9 cellular contexts compared by ENCODE assay signal in the genomic region with DNA sequence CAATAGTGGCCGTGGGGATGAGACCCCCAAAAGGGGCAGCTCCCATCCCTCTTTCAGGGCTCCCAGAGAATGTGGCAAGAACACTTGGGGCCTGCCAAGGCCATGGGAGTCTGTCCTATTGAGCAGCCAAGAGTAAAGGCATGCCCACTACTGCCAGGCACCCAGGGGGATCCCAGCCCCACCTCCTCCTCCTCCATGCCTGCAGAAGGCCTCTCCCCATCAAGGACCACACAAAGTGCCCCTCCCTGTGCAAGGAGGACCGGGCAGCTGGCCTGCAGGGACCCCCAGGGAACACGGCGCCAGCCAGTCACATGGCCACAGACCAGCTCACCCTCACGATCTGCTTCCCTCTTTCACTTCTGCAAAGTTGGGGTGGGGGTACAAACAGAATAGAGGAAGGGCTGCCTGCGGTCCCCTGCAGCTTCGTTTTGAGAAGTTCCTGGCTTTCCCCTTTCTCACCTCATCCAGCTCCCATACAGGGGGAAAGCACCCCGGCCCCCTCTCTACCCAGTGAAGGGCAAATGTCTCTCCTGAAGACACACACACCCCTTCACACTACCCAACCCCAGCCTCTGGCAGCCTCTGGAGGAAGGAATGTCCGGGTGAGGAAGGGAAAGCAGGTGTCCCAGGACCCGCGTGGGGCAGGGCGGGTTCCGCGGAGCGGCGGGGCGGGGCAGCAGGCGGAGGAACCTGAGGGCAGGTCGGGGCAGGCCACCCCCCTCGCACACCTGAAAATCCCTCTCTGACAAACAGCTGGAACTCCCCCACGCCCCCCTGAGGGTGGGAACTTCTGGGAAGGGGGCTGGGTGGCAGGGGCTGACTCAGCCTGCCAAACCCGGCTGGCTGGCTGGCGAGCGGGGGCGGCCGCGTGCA. TPM values are rescaled to one million over a fixed set of nuclear protein-coding genes. Genes with fewer than 3 reads are reported as not detected.
DNase-seq lines count a peak whose midpoint lies in the region; ATAC-seq, FAIRE-seq and TF ChIP-seq lines count a peak whose summit lies in the region.
"Had no signal": no experiment of that assay in that cellular context is flagged by ENCODE, and none has a peak within 500 bp of the region (broad histone marks: within the 10 kb centered on the region; RNA-seq: fewer than 3 reads in every experiment).

No MANE protein-coding gene starts in this region.

- peak in 1 of 2 experiments; percentile 7; a peak in 1 of 4 replicates for TF ChIP-seq RAD21 in H1 (IDR thresholded peaks at IDR 0.05 in 1 of 2, conservative IDR thresholded peaks at IDR 0.05 in 1 of 2; ENCODE audit: low read depth in 2 of 2, low read length in 2 of 2)

- FAIRE-seq in H1 (lab: Jason Lieb, UNC): no peak
- FAIRE-seq: TTC549 had no signal

- peak overlapping the region; percentile 81; the same call in 1 of the 2 replicates for H2BK12ac ChIP-seq in H1 (ENCODE audit: low read depth, low read length)

- H3K4me2 ChIP-seq in H1 (ENCODE audit: insufficient read depth in 1 of 2, low read depth in 2 of 2, low read length in 2 of 2): peak overlapping the region; percentile 87 to 88

- peak overlapping the region; percentile 30 to 64 (median 48) for H3K4me3 ChIP-seq in H1 (ENCODE audit: extremely low read depth in 1 of 4, insufficient read depth in 2 of 4, low read depth in 3 of 4, low read length in 4 of 4)
- H3K4me3 ChIP-seq in mononuclear cell (ENCODE audit: low read length): peak overlapping the region; percentile 91

- H3K27ac ChIP-seq in H1 (ENCODE audit: low read depth, low read length): no peak overlapping the region

- peak overlapping the region; percentile 15 for H3K18ac ChIP-seq in H1 (ENCODE audit: extremely low read depth, low read length)

- H2BK5ac ChIP-seq in H1 (ENCODE audit: low read depth, low read length): no peak overlapping the region

- H4K91ac ChIP-seq in H1 (replicated peaks; ENCODE audit: insufficient read length, low read length): no peak overlapping the region

- no peaks in the 10 kb centered on the region; a peak in 1 of 4 replicates for H3K79me2 ChIP-seq in H1 (ENCODE audit: control insufficient read depth in 1 of 2, insufficient read depth in 2 of 2, low read length in 2 of 2)

- peak; percentile 3 for ATAC-seq in activated CD8-positive, alpha-beta T cell treated with anti-CD3 and anti-CD28 coated beads, Interleukin-2, amount 10 ng/mL, durations not matched to agents 7 days and 5 days

- no peak overlapping the region for H3K23ac ChIP-seq in H1 (ENCODE audit: insufficient read length)

- no peak for TF ChIP-seq EP300 in H1 (IDR thresholded peaks at IDR 0.05; ENCODE audit: borderline replicate concordance in 1 of 2, low read depth in 2 of 2, low read length in 2 of 2)

- peak overlapping the region; percentile 94 for H3K4me3 Mint-ChIP-seq in HFFc6
- peak overlapping the region; percentile 95 for H3K4me3 Mint-ChIP-seq in activated CD8-positive, alpha-beta T cell treated with anti-CD3 and anti-CD28 coated beads, Interleukin-2, amount 10 ng/mL, durations not matched to agents 7 days and 5 days

- H2BK20ac ChIP-seq in H1 (ENCODE audit: low read length): no peak overlapping the region

- peaks cover 5 to 16% of the 10 kb centered on the region in 2 experiments for H4K20me1 ChIP-seq in H1 (replicated peaks in 1 of 2; ENCODE audit: control insufficient read depth in 1 of 2, insufficient read depth in 2 of 2, low read length in 2 of 2)

- H3K9me3 Mint-ChIP-seq in HFFc6: no peaks in the 10 kb centered on the region
- H3K9me3 Mint-ChIP-seq in activated CD8-positive, alpha-beta T cell treated with anti-CD3 and anti-CD28 coated beads, Interleukin-2, amount 10 ng/mL, durations not matched to agents 7 days and 5 days (ENCODE audit: insufficient read depth): no peaks in the 10 kb centered on the region

- H3K27ac Mint-ChIP-seq in HFFc6: peak overlapping the region; percentile 88
- peak overlapping the region; percentile 86 for H3K27ac Mint-ChIP-seq in activated CD8-positive, alpha-beta T cell treated with anti-CD3 and anti-CD28 coated beads, Interleukin-2, amount 10 ng/mL, durations not matched to agents 7 days and 5 days

- CTCF ChIA-PET in activated CD8-positive, alpha-beta T cell treated with anti-CD3 and anti-CD28 coated beads, Interleukin-2, amount 10 ng/mL, durations not matched to agents 7 days and 5 days (lab: Charles Lee): interaction anchor here (1.0 to 9.7 kb wide), 8 partner anchors 9 to 54 kb away, joined by 3 to 118 read pairs (median 8); no protein-coding TSS in a partner anchor
- CTCF ChIA-PET in H1 (lab: Charles Lee; ENCODE audit: partially characterized antibody): interaction anchor here (0.5 to 21.5 kb wide), 15 partner anchors 10 to 204 kb away, joined by 3 to 299 read pairs (median 5); a partner anchor contains a TSS

- H2BK15ac ChIP-seq in H1 (ENCODE audit: low read length): no peak overlapping the region

- peaks cover 30% of the 10 kb centered on the region for H3K23me2 ChIP-seq in H1 (ENCODE audit: low read depth, low read length)

- POLR2A ChIA-PET in activated CD8-positive, alpha-beta T cell treated with anti-CD3 and anti-CD28 coated beads, Interleukin-2, amount 10 ng/mL, durations not matched to agents 7 days and 5 days (lab: Charles Lee): interaction anchor here (0.9 kb wide), 2 partner anchors 12 to 18 kb away, joined by 3 read pairs; a partner anchor contains a TSS
- POLR2A ChIA-PET in H1 (lab: Charles Lee; ENCODE audit: partially characterized antibody): interaction anchor here (1.3 to 2.6 kb wide), 4 partner anchors 8 to 25 kb away, joined by 4 to 9 read pairs (median 7); no protein-coding TSS in a partner anchor

- H3K27me3 ChIP-seq in H1 (replicated peaks in 1 of 4; ENCODE audit: control insufficient read depth in 3 of 4, extremely low read depth in 1 of 4, insufficient read depth in 3 of 4, low read length in 3 of 4) (peaks cover 2 to 17% (median 15%) of the 10 kb centered on the region in 4 experiments; a peak in 6 of 7 replicates), mononuclear cell (ENCODE audit: insufficient read depth, low read length) (no peaks in the 10 kb centered on the region)

- no peak overlapping the region for H4K5ac ChIP-seq in H1 (ENCODE audit: insufficient read length, low read depth, low read length)

- H3K79me1 ChIP-seq in H1 (ENCODE audit: low read depth, low read length): peaks cover 8% of the 10 kb centered on the region

- DNase-seq in EL (peak; percentile 66), HFFc6 (no peak), NCI-H526 treated with DMSO at 0.1 percent for 48 hours (lab: John Stamatoyannopoulos, UW) (peak; percentile 45), H1 (ENCODE audit: low read depth in 1 of 2, low spot score in 2 of 2) (no peak), HuH-7.5 (ENCODE audit: low spot score) (no peak)
- DNase-seq in activated CD8-positive, alpha-beta T cell treated with anti-CD3 and anti-CD28 coated beads, Interleukin-2, amount 10 ng/mL, durations not matched to agents 7 days and 5 days: peak; percentile 56
- peak; percentile 53 to 54 for DNase-seq in stimulated activated CD8-positive, alpha-beta memory T cell treated with anti-CD3 and anti-CD28 coated beads, Interleukin-7, amount 100 ng/mL, for 1 hour (ENCODE audit: low read depth in 2 of 2)

- peaks cover 8% of the 10 kb centered on the region; the same call in 1 of the 2 replicates for H3K36me3 Mint-ChIP-seq in HFFc6 (ENCODE audit: low read depth)
- H3K36me3 Mint-ChIP-seq in activated CD8-positive, alpha-beta T cell treated with anti-CD3 and anti-CD28 coated beads, Interleukin-2, amount 10 ng/mL, durations not matched to agents 7 days and 5 days (ENCODE audit: low read depth): peaks cover 49% of the 10 kb centered on the region

- no peak overlapping the region for H2BK120ac ChIP-seq in H1 (replicated peaks; ENCODE audit: low read depth, low read length)

- H3K4me1 ChIP-seq in H1 (replicated peaks in 1 of 4; ENCODE audit: control insufficient read depth in 3 of 4, insufficient read depth in 4 of 4, low read length in 3 of 4): peaks cover 0 to 34% (median 16%) of the 10 kb centered on the region in 4 experiments; a peak in 6 of 7 replicates
- H3K4me1 ChIP-seq in mononuclear cell (ENCODE audit: insufficient read depth, low read length): peaks cover 62% of the 10 kb centered on the region

- no peak for TF ChIP-seq POLR2A in H1 (IDR thresholded peaks at IDR 0.05; ENCODE audit: control extremely low read depth in 1 of 2, low read depth in 2 of 2, low read length in 2 of 2)

- H2AFZ ChIP-seq in H1 (ENCODE audit: low read length): no peak overlapping the region

- H2AK5ac ChIP-seq in H1 (ENCODE audit: low read depth, low read length): no peak overlapping the region

- 20% methylated on average over 14 of the region's 27 CpGs; no CpG with 5 or more reads in 1 of the 2 experiments for WGBS in H1 (ENCODE audit: extremely low coverage in 1 of 2, insufficient coverage in 1 of 2, insufficient read length in 1 of 2, insufficient replicate concordance in 2 of 2, low coverage in 1 of 2, low lambda C conversion rate in 2 of 2, missing lambda C conversion rate in 1 of 2), 2 experiments

- H3K36me3 ChIP-seq in H1 (ENCODE audit: control insufficient read depth in 2 of 4, insufficient read depth in 4 of 4, low read length in 3 of 4): peaks cover 0 to 6% (median 0%) of the 10 kb centered on the region in 4 experiments; a peak in 1 of 8 replicates

- no peak overlapping the region for H3K14ac ChIP-seq in H1 (ENCODE audit: insufficient read length)

- H3K9ac ChIP-seq in H1 (replicated peaks in 1 of 4; ENCODE audit: extremely low read depth in 1 of 4, low read depth in 3 of 4, low read length in 3 of 4): no peak overlapping the region

- peak; percentile 53 for TF ChIP-seq CTCF in HFFc6 (IDR thresholded peaks at IDR 0.05)
- TF ChIP-seq CTCF in H1 (IDR thresholded peaks at IDR 0.05; ENCODE audit: control extremely low read depth in 1 of 3, insufficient read depth in 1 of 3, low read depth in 1 of 3, low read length in 3 of 3): peak in 1 of 3 experiments; percentile 2; a peak in 1 of 4 replicates

- no peak overlapping the region for H4K8ac ChIP-seq in H1 (ENCODE audit: extremely low read depth, insufficient read depth, low read length)

- H3K9me3 ChIP-seq in H1 (ENCODE audit: insufficient read depth in 2 of 2, low read depth in 1 of 2, low read length in 1 of 2) (no peaks in the 10 kb centered on the region), mononuclear cell (ENCODE audit: low read depth, low read length) (no peaks in the 10 kb centered on the region)

- H3K27me3 Mint-ChIP-seq in HFFc6 (ENCODE audit: insufficient read depth): peaks cover 2% of the 10 kb centered on the region
- no peaks in the 10 kb centered on the region for H3K27me3 Mint-ChIP-seq in activated CD8-positive, alpha-beta T cell treated with anti-CD3 and anti-CD28 coated beads, Interleukin-2, amount 10 ng/mL, durations not matched to agents 7 days and 5 days (ENCODE audit: low read depth)

- H3K4ac ChIP-seq in H1 (replicated peaks; ENCODE audit: insufficient read length, low read depth, low read length): no peak overlapping the region

- no peak overlapping the region for H3K56ac ChIP-seq in H1 (replicated peaks; ENCODE audit: insufficient read length, low read depth, low read length)

- H3K4me1 Mint-ChIP-seq in HFFc6 (ENCODE audit: low read depth): peaks cover 56% of the 10 kb centered on the region
- peaks cover 55% of the 10 kb centered on the region for H3K4me1 Mint-ChIP-seq in activated CD8-positive, alpha-beta T cell treated with anti-CD3 and anti-CD28 coated beads, Interleukin-2, amount 10 ng/mL, durations not matched to agents 7 days and 5 days (ENCODE audit: low read depth)

RNA-seq across cellular contexts. Expression of a gene that starts 2.0 kb away (rescaled TPM):
- total RNA-seq in HFFc6 (2021; fragmentation: NEBNext Ultra II Directional; extraction: Animal tissue kit (Norgen Biotek cat#: 25700)): 10 to 100 TPM; 66.4 to 78.5 (median 68.7) TPM
- 100 to 1,000 TPM; 113 to 115 TPM for total RNA-seq in activated CD8-positive, alpha-beta T cell treated with anti-CD3 and anti-CD28 coated beads, Interleukin-2, amount 10 ng/mL, durations not matched to agents 7 days and 5 days
- total RNA-seq in H1 (2021; fragmentation: NEBNext Ultra II Directional; extraction: Animal tissue kit (Norgen Biotek cat#: 25700)): 13.1 and 14.1 TPM in 2 replicates
- 5.2 and 6.1 TPM in 2 replicates for polyA plus RNA-seq in H1 (2011; rRNA removed)
- polyA plus RNA-seq in H1 (2011; cell fraction: cytosol; rRNA removed): 6.2 TPM
- polyA plus RNA-seq in H1 (2011; cell fraction: nucleus; rRNA removed): 11.6 TPM
- 13.3 to 16.7 TPM (median 15.0 TPM) in 4 replicates for polyA plus RNA-seq in H1 (2012, experiment 1 of 2)
- 9.9 TPM for polyA plus RNA-seq in H1 (2012, experiment 2 of 2)
- polyA plus RNA-seq in H1 (2013, experiment 1 of 2): 6.4 TPM
- polyA plus RNA-seq in H1 (2013, experiment 2 of 2): 6.6 TPM
- 3.9 and 6.5 TPM in 2 replicates for polyA minus RNA-seq in H1 (2011; rRNA and poly(A)+ RNA removed)
- polyA minus RNA-seq in H1 (2011; cell fraction: cytosol; rRNA and poly(A)+ RNA removed): 7.4 TPM
- 6.0 TPM for polyA minus RNA-seq in H1 (2011; cell fraction: nucleus; rRNA and poly(A)+ RNA removed)
- total RNA-seq in mononuclear cell: 53.0 TPM

RNA-seq across cellular contexts. Expression of a gene that starts 17.3 kb away (rescaled TPM):
- total RNA-seq in HFFc6 (2021; fragmentation: NEBNext Ultra II Directional; extraction: Animal tissue kit (Norgen Biotek cat#: 25700)): under 1 TPM; 0.28 to 0.91 (median 0.76) TPM
- not detected for total RNA-seq in activated CD8-positive, alpha-beta T cell treated with anti-CD3 and anti-CD28 coated beads, Interleukin-2, amount 10 ng/mL, durations not matched to agents 7 days and 5 days
- not detected in 2 replicates for total RNA-seq in H1 (2021; fragmentation: NEBNext Ultra II Directional; extraction: Animal tissue kit (Norgen Biotek cat#: 25700))
- polyA plus RNA-seq in H1 (2011; rRNA removed): 0.12 and 0.36 TPM in 2 replicates
- 0.18 TPM for polyA plus RNA-seq in H1 (2011; cell fraction: cytosol; rRNA removed)
- polyA plus RNA-seq in H1 (2011; cell fraction: nucleus; rRNA removed): 0.27 TPM
- polyA plus RNA-seq in H1 (2012, experiment 1 of 2): 0.31 to 0.65 TPM in 2 of 4 replicates, not detected in the others
- 0.43 TPM for polyA plus RNA-seq in H1 (2012, experiment 2 of 2)
- polyA plus RNA-seq in H1 (2013, experiment 1 of 2): 0.36 TPM
- 0.33 TPM for polyA plus RNA-seq in H1 (2013, experiment 2 of 2)
- polyA minus RNA-seq in H1 (2011; rRNA and poly(A)+ RNA removed): not detected in 2 replicates
- not detected for polyA minus RNA-seq in H1 (2011; cell fraction: cytosol; rRNA and poly(A)+ RNA removed)
- polyA minus RNA-seq in H1 (2011; cell fraction: nucleus; rRNA and poly(A)+ RNA removed): not detected
- total RNA-seq in mononuclear cell: not detected

RNA-seq across cellular contexts. Expression of a gene that starts 18.5 kb away (rescaled TPM):
- total RNA-seq in HFFc6 (2021; fragmentation: NEBNext Ultra II Directional; extraction: Animal tissue kit (Norgen Biotek cat#: 25700)): 10 to 100 TPM in 4 of 6 experiments, 1 to 10 TPM in 2; 4.3 to 14.1 (median 11.4) TPM
- under 1 TPM; 0.50 to 0.55 TPM for total RNA-seq in activated CD8-positive, alpha-beta T cell treated with anti-CD3 and anti-CD28 coated beads, Interleukin-2, amount 10 ng/mL, durations not matched to agents 7 days and 5 days
- total RNA-seq in H1 (2021; fragmentation: NEBNext Ultra II Directional; extraction: Animal tissue kit (Norgen Biotek cat#: 25700)): 5.8 and 5.9 TPM in 2 replicates
- 5.2 and 5.7 TPM in 2 replicates for polyA plus RNA-seq in H1 (2011; rRNA removed)
- polyA plus RNA-seq in H1 (2011; cell fraction: cytosol; rRNA removed): 3.9 TPM
- 12.4 TPM for polyA plus RNA-seq in H1 (2011; cell fraction: nucleus; rRNA removed)
- polyA plus RNA-seq in H1 (2012, experiment 1 of 2): 6.3 to 11.5 TPM (median 8.1 TPM) in 4 replicates
- 3.9 TPM for polyA plus RNA-seq in H1 (2012, experiment 2 of 2)
- 3.4 TPM for polyA plus RNA-seq in H1 (2013, experiment 1 of 2)
- polyA plus RNA-seq in H1 (2013, experiment 2 of 2): 3.4 TPM
- polyA minus RNA-seq in H1 (2011; rRNA and poly(A)+ RNA removed): 2.6 and 3.1 TPM in 2 replicates
- 2.9 TPM for polyA minus RNA-seq in H1 (2011; cell fraction: cytosol; rRNA and poly(A)+ RNA removed)
- 4.2 TPM for polyA minus RNA-seq in H1 (2011; cell fraction: nucleus; rRNA and poly(A)+ RNA removed)
- total RNA-seq in mononuclear cell: 0.63 TPM

RNA-seq across cellular contexts. Expression of a gene that starts 53.0 kb away (rescaled TPM):
- 1,000 to 10,000 TPM; 4,948 to 7,804 (median 5,240) TPM for total RNA-seq in HFFc6 (2021; fragmentation: NEBNext Ultra II Directional; extraction: Animal tissue kit (Norgen Biotek cat#: 25700))
- under 1 TPM; 0.18 to 0.26 TPM for total RNA-seq in activated CD8-positive, alpha-beta T cell treated with anti-CD3 and anti-CD28 coated beads, Interleukin-2, amount 10 ng/mL, durations not matched to agents 7 days and 5 days
- total RNA-seq in H1 (2021; fragmentation: NEBNext Ultra II Directional; extraction: Animal tissue kit (Norgen Biotek cat#: 25700)): 80.4 and 88.1 TPM in 2 replicates
- 14.1 and 27.3 TPM in 2 replicates for polyA plus RNA-seq in H1 (2011; rRNA removed)
- polyA plus RNA-seq in H1 (2011; cell fraction: cytosol; rRNA removed): 9.3 TPM
- 112 TPM for polyA plus RNA-seq in H1 (2011; cell fraction: nucleus; rRNA removed)
- 59.0 to 109 TPM (median 93.2 TPM) in 4 replicates for polyA plus RNA-seq in H1 (2012, experiment 1 of 2)
- 56.3 TPM for polyA plus RNA-seq in H1 (2012, experiment 2 of 2)
- 109 TPM for polyA plus RNA-seq in H1 (2013, experiment 1 of 2)
- polyA plus RNA-seq in H1 (2013, experiment 2 of 2): 85.3 TPM
- polyA minus RNA-seq in H1 (2011; rRNA and poly(A)+ RNA removed): 50.2 and 51.4 TPM in 2 replicates
- 33.6 TPM for polyA minus RNA-seq in H1 (2011; cell fraction: cytosol; rRNA and poly(A)+ RNA removed)
- polyA minus RNA-seq in H1 (2011; cell fraction: nucleus; rRNA and poly(A)+ RNA removed): 122 TPM
- total RNA-seq in mononuclear cell: 2.9 TPM

RNA-seq across cellular contexts. Expression of a gene that starts 53.3 kb away (rescaled TPM):
- 10 to 100 TPM; 26.6 to 35.6 (median 29.6) TPM for total RNA-seq in HFFc6 (2021; fragmentation: NEBNext Ultra II Directional; extraction: Animal tissue kit (Norgen Biotek cat#: 25700))
- total RNA-seq in activated CD8-positive, alpha-beta T cell treated with anti-CD3 and anti-CD28 coated beads, Interleukin-2, amount 10 ng/mL, durations not matched to agents 7 days and 5 days: 10 to 100 TPM; 18.1 to 21.2 TPM
- total RNA-seq in H1 (2021; fragmentation: NEBNext Ultra II Directional; extraction: Animal tissue kit (Norgen Biotek cat#: 25700)): 17.8 and 18.3 TPM in 2 replicates
- polyA plus RNA-seq in H1 (2011; rRNA removed): 121 and 154 TPM in 2 replicates
- 49.3 TPM for polyA plus RNA-seq in H1 (2011; cell fraction: cytosol; rRNA removed)
- polyA plus RNA-seq in H1 (2011; cell fraction: nucleus; rRNA removed): 74.7 TPM
- 14.5 to 28.8 TPM (median 21.8 TPM) in 4 replicates for polyA plus RNA-seq in H1 (2012, experiment 1 of 2)
- 16.0 TPM for polyA plus RNA-seq in H1 (2012, experiment 2 of 2)
- 17.4 TPM for polyA plus RNA-seq in H1 (2013, experiment 1 of 2)
- 17.7 TPM for polyA plus RNA-seq in H1 (2013, experiment 2 of 2)
- polyA minus RNA-seq in H1 (2011; rRNA and poly(A)+ RNA removed): 63.4 and 70.8 TPM in 2 replicates
- polyA minus RNA-seq in H1 (2011; cell fraction: cytosol; rRNA and poly(A)+ RNA removed): 22.0 TPM
- 45.0 TPM for polyA minus RNA-seq in H1 (2011; cell fraction: nucleus; rRNA and poly(A)+ RNA removed)
- 10.1 TPM for total RNA-seq in mononuclear cell

Comparison
In these comparisons a context has a peak if more than half of its experiments do, and no peak if none do; other contexts are left out.
1. DNase-seq: peak in EL (single experiment), NCI-H526 treated with DMSO at 0.1 percent for 48 hours (single experiment), activated CD8-positive, alpha-beta T cell treated with anti-CD3 and anti-CD28 coated beads, Interleukin-2, amount 10 ng/mL, durations not matched to agents 7 days and 5 days (single experiment) and stimulated activated CD8-positive, alpha-beta memory T cell treated with anti-CD3 and anti-CD28 coated beads, Interleukin-7, amount 100 ng/mL, for 1 hour (2 of 2); none in HFFc6 (single experiment), H1 (0 of 2) and HuH-7.5 (single experiment).